1 cellular context compared by ENCODE assay signal in the genomic region with DNA sequence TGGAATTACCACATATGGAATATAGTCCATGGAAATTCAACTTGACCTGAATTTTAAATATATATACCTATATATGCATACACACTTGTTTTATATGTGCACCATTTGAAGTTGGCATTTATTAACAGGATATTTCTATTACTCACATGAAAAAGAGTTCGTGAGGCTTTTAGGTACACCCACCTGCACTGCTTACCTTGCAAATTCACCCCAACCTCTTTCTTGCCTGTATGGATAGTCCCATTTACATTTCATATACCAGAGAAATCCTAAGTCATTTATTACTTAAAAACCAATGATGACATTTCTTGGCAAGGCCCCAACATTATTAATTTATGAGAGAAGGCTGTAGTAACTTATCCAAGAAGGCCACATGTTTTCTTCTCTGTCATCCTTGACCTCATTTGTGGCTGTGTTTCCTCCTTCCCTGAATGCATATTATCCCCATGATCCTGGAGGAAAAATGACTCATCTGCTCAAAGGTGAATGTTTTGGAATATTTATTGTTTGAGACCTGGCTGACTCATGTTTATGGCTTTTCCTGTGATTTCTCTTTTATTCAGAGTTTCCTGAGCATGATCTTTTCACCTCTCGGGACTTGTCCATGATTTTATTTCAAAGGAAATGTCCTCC.
A peak's percentile ranks its signal among the peaks of the same experiment; 100 is the strongest.
TF ChIP-seq lines count a peak whose summit lies in the region.

No MANE protein-coding gene starts in this region.

TF ChIP-seq in HepG2, 621 proteins besides CTCF, POLR2A, EP300 and RAD21 (continued from another document):
- no peak for TF ChIP-seq RELA (CRISPR knock-in tag; IDR thresholded peaks at IDR 0.05)
- TF ChIP-seq, protein P1, sequence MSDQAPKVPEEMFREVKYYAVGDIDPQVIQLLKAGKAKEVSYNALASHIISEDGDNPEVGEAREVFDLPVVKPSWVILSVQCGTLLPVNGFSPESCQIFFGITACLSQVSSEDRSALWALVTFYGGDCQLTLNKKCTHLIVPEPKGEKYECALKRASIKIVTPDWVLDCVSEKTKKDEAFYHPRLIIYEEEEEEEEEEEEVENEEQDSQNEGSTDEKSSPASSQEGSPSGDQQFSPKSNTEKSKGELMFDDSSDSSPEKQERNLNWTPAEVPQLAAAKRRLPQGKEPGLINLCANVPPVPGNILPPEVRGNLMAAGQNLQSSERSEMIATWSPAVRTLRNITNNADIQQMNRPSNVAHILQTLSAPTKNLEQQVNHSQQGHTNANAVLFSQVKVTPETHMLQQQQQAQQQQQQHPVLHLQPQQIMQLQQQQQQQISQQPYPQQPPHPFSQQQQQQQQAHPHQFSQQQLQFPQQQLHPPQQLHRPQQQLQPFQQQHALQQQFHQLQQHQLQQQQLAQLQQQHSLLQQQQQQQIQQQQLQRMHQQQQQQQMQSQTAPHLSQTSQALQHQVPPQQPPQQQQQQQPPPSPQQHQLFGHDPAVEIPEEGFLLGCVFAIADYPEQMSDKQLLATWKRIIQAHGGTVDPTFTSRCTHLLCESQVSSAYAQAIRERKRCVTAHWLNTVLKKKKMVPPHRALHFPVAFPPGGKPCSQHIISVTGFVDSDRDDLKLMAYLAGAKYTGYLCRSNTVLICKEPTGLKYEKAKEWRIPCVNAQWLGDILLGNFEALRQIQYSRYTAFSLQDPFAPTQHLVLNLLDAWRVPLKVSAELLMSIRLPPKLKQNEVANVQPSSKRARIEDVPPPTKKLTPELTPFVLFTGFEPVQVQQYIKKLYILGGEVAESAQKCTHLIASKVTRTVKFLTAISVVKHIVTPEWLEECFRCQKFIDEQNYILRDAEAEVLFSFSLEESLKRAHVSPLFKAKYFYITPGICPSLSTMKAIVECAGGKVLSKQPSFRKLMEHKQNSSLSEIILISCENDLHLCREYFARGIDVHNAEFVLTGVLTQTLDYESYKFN (CRISPR knock-in tag; conservative IDR thresholded peaks at IDR 0.05): peak; percentile 61
- TF ChIP-seq ZFP1 (CRISPR knock-in tag; IDR thresholded peaks at IDR 0.05): no peak
- TF ChIP-seq ATF3 (CRISPR knock-in tag; IDR thresholded peaks at IDR 0.05): peak; percentile 67; the same call in 1 of the 2 replicates
- no peak for TF ChIP-seq ZNF639 (CRISPR knock-in tag; conservative IDR thresholded peaks at IDR 0.05)
- no peak for TF ChIP-seq ARNT2 (CRISPR knock-in tag; IDR thresholded peaks at IDR 0.05; ENCODE audit: low read depth)
- peak; percentile 41 for TF ChIP-seq TEAD3 (CRISPR knock-in tag; optimal IDR thresholded peaks at IDR 0.05; ENCODE audit: borderline replicate concordance)
- TF ChIP-seq ZNF546 (CRISPR knock-in tag; conservative IDR thresholded peaks at IDR 0.05): no peak
- TF ChIP-seq YEATS2 (CRISPR knock-in tag; IDR thresholded peaks at IDR 0.05; ENCODE audit: borderline replicate concordance): no peak
- no peak for TF ChIP-seq ZNF12 (CRISPR knock-in tag; IDR thresholded peaks at IDR 0.05)
- TF ChIP-seq ZNF781 (CRISPR knock-in tag; IDR thresholded peaks at IDR 0.05; ENCODE audit: borderline replicate concordance, not compliant biosample characterization): no peak
- TF ChIP-seq ZFAT (CRISPR knock-in tag; conservative IDR thresholded peaks at IDR 0.05): no peak
- TF ChIP-seq JUN (CRISPR knock-in tag; IDR thresholded peaks at IDR 0.05): peak; percentile 44; the same call in 1 of the 2 replicates
- peak; percentile 46; the same call in 1 of the 2 replicates for TF ChIP-seq AHDC1 (CRISPR knock-in tag; IDR thresholded peaks at IDR 0.05; ENCODE audit: borderline replicate concordance)
